Comparison of ENCODE assay signal across 22 cellular contexts in genomic region chr16:9197957-9198661, GRCh38.
DNase-seq lines count a peak whose midpoint lies in the region; ATAC-seq, FAIRE-seq and TF ChIP-seq lines count a peak whose summit lies in the region.
"Had no signal": no experiment of that assay in that cellular context is flagged by ENCODE, and none has a peak within 500 bp of the region (broad histone marks: within the 10 kb centered on the region; RNA-seq: fewer than 3 reads in every experiment).

No MANE protein-coding gene starts in this region.

- no peak overlapping the region for H3K56ac ChIP-seq in H1 (replicated peaks; ENCODE audit: insufficient read length, low read depth, low read length)

- no peak overlapping the region for H2BK20ac ChIP-seq in H1 (ENCODE audit: low read length)

- H3K23me2 ChIP-seq in H1 (ENCODE audit: low read depth, low read length), result peaks cover 2% of the 10 kb centered on the region; the same call in 1 of the 2 replicates

- no peak for TF ChIP-seq POLR2A in H1 (IDR thresholded peaks at IDR 0.05; ENCODE audit: control extremely low read depth in 1 of 2, low read depth in 2 of 2, low read length in 2 of 2)

- H3K14ac ChIP-seq in H1 (ENCODE audit: insufficient read length), result no peak overlapping the region

- no peaks in the 10 kb centered on the region for H3K36me3 Mint-ChIP-seq in WTC11
- no peaks in the 10 kb centered on the region for H3K36me3 Mint-ChIP-seq in neural crest cell (ENCODE audit: low read depth)
- H3K36me3 Mint-ChIP-seq: CD4-positive, alpha-beta memory T cell had no signal

- no peak overlapping the region for H3K9ac ChIP-seq in H1 (replicated peaks in 1 of 4; ENCODE audit: extremely low read depth in 1 of 4, low read depth in 3 of 4, low read length in 3 of 4)
- H3K9ac ChIP-seq: GM23248 had no signal

- no peak overlapping the region for H3K4ac ChIP-seq in H1 (replicated peaks; ENCODE audit: insufficient read length, low read depth, low read length)

- no peak overlapping the region for H2BK120ac ChIP-seq in H1 (replicated peaks; ENCODE audit: low read depth, low read length)

- no peak overlapping the region for H4K91ac ChIP-seq in H1 (replicated peaks; ENCODE audit: insufficient read length, low read length)

- H3K4me3 Mint-ChIP-seq in WTC11 (no peak overlapping the region), neural crest cell (no peak overlapping the region)
- H3K4me3 Mint-ChIP-seq: CD4-positive, alpha-beta memory T cell; H9; HFFc6 had no signal

- intact Hi-C loops in A673 (cut with micrococcal nuclease; ENCODE audit: unreplicated experiment), result loop anchor here (2.0 to 10.0 kb wide), 3 partner anchors 59 to 153 kb away; partner anchors contain the start of gene HAPSTR1

- peaks cover 6% of the 10 kb centered on the region for H3K4me1 Mint-ChIP-seq in WTC11
- no peaks in the 10 kb centered on the region for H3K4me1 Mint-ChIP-seq in neural crest cell
- H3K4me1 Mint-ChIP-seq: CD4-positive, alpha-beta memory T cell; H9 had no signal

- no peak overlapping the region for H2AFZ ChIP-seq in H1 (ENCODE audit: low read length)
- H2AFZ ChIP-seq: GM23248 had no signal

- peaks cover 9% of the 10 kb centered on the region for H3K9me3 Mint-ChIP-seq in WTC11
- H3K9me3 Mint-ChIP-seq in neural crest cell, result no peaks in the 10 kb centered on the region
- H3K9me3 Mint-ChIP-seq: CD4-positive, alpha-beta memory T cell; HFFc6 had no signal

- H3K4me3 ChIP-seq in A673 (ENCODE audit: low read depth, low read length, poor library complexity, severe bottlenecking) (no peak overlapping the region), H1 (ENCODE audit: extremely low read depth in 1 of 4, insufficient read depth in 2 of 4, low read depth in 3 of 4, low read length in 4 of 4) (no peak overlapping the region)
- H3K4me3 ChIP-seq: A549, GM12878, GM23248 had no signal

- H3K79me2 ChIP-seq in H1 (ENCODE audit: control insufficient read depth in 1 of 2, insufficient read depth in 2 of 2, low read length in 2 of 2), result no peaks in the 10 kb centered on the region

- H3K23ac ChIP-seq in H1 (ENCODE audit: insufficient read length), result no peak overlapping the region

- H3K27ac ChIP-seq in A673 (ENCODE audit: low read depth, low read length, poor library complexity, severe bottlenecking) (peak overlapping the region; percentile 99), H1 (ENCODE audit: low read depth, low read length) (no peak overlapping the region)
- H3K27ac ChIP-seq: 22Rv1, A549, GM23248 had no signal

- H3K27me3 Mint-ChIP-seq in WTC11 (ENCODE audit: low read depth) (no peaks in the 10 kb centered on the region; the same call in 1 of the 2 replicates), neural crest cell (ENCODE audit: low read depth) (peaks cover 4% of the 10 kb centered on the region)

- 0 out of 2 replicates have a peak overlapping the region, but pooled peaks have one; percentile 2 for H2BK12ac ChIP-seq in H1 (ENCODE audit: low read depth, low read length)

- H3K9me3 ChIP-seq in A673 (ENCODE audit: low read depth, low read length, poor library complexity, severe bottlenecking) (peaks cover 9% of the 10 kb centered on the region), H1 (ENCODE audit: insufficient read depth in 2 of 2, low read depth in 1 of 2, low read length in 1 of 2) (no peaks in the 10 kb centered on the region)
- H3K9me3 ChIP-seq: A549 had no signal

- POLR2A ChIA-PET in A673 (lab: Charles Lee; ENCODE audit: low non-redundant PET) (interaction anchor here (0.7 kb wide), 1 partner anchor 289 kb away, joined by 8 read pairs; no protein-coding TSS in a partner anchor), WTC11 (lab: Charles Lee) (interaction anchor here (0.5 kb wide), 1 partner anchor 8 kb away, joined by 3 read pairs; no protein-coding TSS in a partner anchor), H1 (lab: Charles Lee; ENCODE audit: partially characterized antibody) (interaction anchor here (0.7 kb wide), 1 partner anchor 652 kb away, joined by 3 read pairs; no protein-coding TSS in a partner anchor)

- 0 out of 2 replicates have a peak overlapping the region, but pooled peaks have one; percentile 60 for H2AK5ac ChIP-seq in H1 (ENCODE audit: low read depth, low read length)

- H3K27me3 ChIP-seq in A673 (replicated peaks; ENCODE audit: insufficient read depth, low read depth, low read length, poor library complexity), result no peaks in the 10 kb centered on the region
- H3K27me3 ChIP-seq in H1 (replicated peaks in 1 of 4; ENCODE audit: control insufficient read depth in 3 of 4, extremely low read depth in 1 of 4, insufficient read depth in 3 of 4, low read length in 3 of 4), result no peaks in the 10 kb centered on the region

- H4K8ac ChIP-seq in H1 (ENCODE audit: extremely low read depth, insufficient read depth, low read length), result no peak overlapping the region

- no peak overlapping the region for H3K4me2 ChIP-seq in H1 (ENCODE audit: insufficient read depth in 1 of 2, low read depth in 2 of 2, low read length in 2 of 2)
- H3K4me2 ChIP-seq: A549 had no signal

- H2BK5ac ChIP-seq in H1 (ENCODE audit: low read depth, low read length), result no peak overlapping the region

- TF ChIP-seq CTCF in A673 (conservative IDR thresholded peaks at IDR 0.05; ENCODE audit: low read depth, low read length) (no peak), WTC11 (IDR thresholded peaks at IDR 0.05) (no peak), H1 (IDR thresholded peaks at IDR 0.05; ENCODE audit: control extremely low read depth in 1 of 3, insufficient read depth in 1 of 3, low read depth in 1 of 3, low read length in 3 of 3) (no peak), neural crest cell (conservative IDR thresholded peaks at IDR 0.05) (no peak)

- H3K18ac ChIP-seq in H1 (ENCODE audit: extremely low read depth, low read length), result no peak overlapping the region

- CTCF ChIA-PET in A673 (lab: Charles Lee), result interaction anchor here (0.6 to 0.7 kb wide), 2 partner anchors 622 to 626 kb away, joined by 4 read pairs; no protein-coding TSS in a partner anchor
- CTCF ChIA-PET in WTC11 (lab: Charles Lee), result interaction anchor here (0.7 to 1.9 kb wide), 3 partner anchors 27 to 718 kb away, joined by 3 to 4 read pairs (median 3); no protein-coding TSS in a partner anchor
- CTCF ChIA-PET in H1 (lab: Charles Lee; ENCODE audit: partially characterized antibody), result interaction anchor here (0.5 to 0.6 kb wide), 4 partner anchors 60 to 1072 kb away, joined by 3 to 4 read pairs (median 3); no protein-coding TSS in a partner anchor

- TF ChIP-seq RAD21 in H1 (IDR thresholded peaks at IDR 0.05 in 1 of 2, conservative IDR thresholded peaks at IDR 0.05 in 1 of 2; ENCODE audit: low read depth in 2 of 2, low read length in 2 of 2), result no peak

- WGBS in H1 (ENCODE audit: extremely low coverage in 1 of 2, insufficient coverage in 1 of 2, insufficient read length in 1 of 2, insufficient replicate concordance in 2 of 2, low coverage in 1 of 2, low lambda C conversion rate in 2 of 2, missing lambda C conversion rate in 1 of 2), 2 experiments, result 88% methylated on average over 6 of the region's 8 CpGs; no CpG with 5 or more reads in 1 of the 2 experiments

- no peak overlapping the region for H2BK15ac ChIP-seq in H1 (ENCODE audit: low read length)

- FAIRE-seq in H1 (lab: Jason Lieb, UNC), result no peak
- FAIRE-seq: A549, GM12878, GM19239 had no signal

- DNase-seq in A673 (ENCODE audit: low spot score), result peak; percentile 65
- DNase-seq in WTC11 (ENCODE audit: low spot score), result no peak
- DNase-seq in H1 (ENCODE audit: low read depth in 1 of 2, low spot score in 2 of 2), result no peak
- DNase-seq in neural crest cell (ENCODE audit: low read depth, low spot score), result no peak
- no peak for DNase-seq in A172 (ENCODE audit: low spot score)
- DNase-seq in inferior parietal cortex (ENCODE audit: extremely low spot score), result no peak
- DNase-seq in hepatic stellate cell (ENCODE audit: low spot score), result no peak
- no peak for DNase-seq in DMS53 (lab: John Stamatoyannopoulos, UW)
- DNase-seq: C1 segment of cervical spinal cord; Calu3; CD4-positive, alpha-beta memory T cell; COR-L47; DND-41; GDM1; GM23248; H9; HFFc6 had no signal

- TF ChIP-seq EP300 in H1 (IDR thresholded peaks at IDR 0.05; ENCODE audit: borderline replicate concordance in 1 of 2, low read depth in 2 of 2, low read length in 2 of 2), result no peak

- H3K36me3 ChIP-seq in A673 (ENCODE audit: insufficient read depth, low read length, poor library complexity, severe bottlenecking), result no peaks in the 10 kb centered on the region
- no peaks in the 10 kb centered on the region for H3K36me3 ChIP-seq in H1 (ENCODE audit: control insufficient read depth in 2 of 4, insufficient read depth in 4 of 4, low read length in 3 of 4)

- no peaks in the 10 kb centered on the region for H4K20me1 ChIP-seq in H1 (replicated peaks in 1 of 2; ENCODE audit: control insufficient read depth in 1 of 2, insufficient read depth in 2 of 2, low read length in 2 of 2)

- BruUV-seq in A673 (replicated peaks; lab: Mats Ljungman, UMichigan), result no TSS peak

- no peaks in the 10 kb centered on the region for H3K79me1 ChIP-seq in H1 (ENCODE audit: low read depth, low read length)

- H3K27ac Mint-ChIP-seq in WTC11 (no peak overlapping the region), neural crest cell (ENCODE audit: unreplicated experiment) (peak overlapping the region; percentile 35)
- H3K27ac Mint-ChIP-seq: CD4-positive, alpha-beta memory T cell; H9; HFFc6 had no signal

- H3K4me1 ChIP-seq in A673 (ENCODE audit: insufficient read depth, low read length, poor library complexity, severe bottlenecking) (peaks cover 23% of the 10 kb centered on the region), H1 (replicated peaks in 1 of 4; ENCODE audit: control insufficient read depth in 3 of 4, insufficient read depth in 4 of 4, low read length in 3 of 4) (no peaks in the 10 kb centered on the region)
- H3K4me1 ChIP-seq: A549 had no signal

- no peak overlapping the region for H4K5ac ChIP-seq in H1 (ENCODE audit: insufficient read length, low read depth, low read length)

- no peak for ATAC-seq in WTC11
- ATAC-seq: A549, GM12878, HCT116 had no signal

TF ChIP-seq in WTC11, 78 proteins besides CTCF, POLR2A, EP300 and RAD21 (continues in another document):
- TF ChIP-seq, protein P1, sequence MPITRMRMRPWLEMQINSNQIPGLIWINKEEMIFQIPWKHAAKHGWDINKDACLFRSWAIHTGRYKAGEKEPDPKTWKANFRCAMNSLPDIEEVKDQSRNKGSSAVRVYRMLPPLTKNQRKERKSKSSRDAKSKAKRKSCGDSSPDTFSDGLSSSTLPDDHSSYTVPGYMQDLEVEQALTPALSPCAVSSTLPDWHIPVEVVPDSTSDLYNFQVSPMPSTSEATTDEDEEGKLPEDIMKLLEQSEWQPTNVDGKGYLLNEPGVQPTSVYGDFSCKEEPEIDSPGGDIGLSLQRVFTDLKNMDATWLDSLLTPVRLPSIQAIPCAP (CRISPR knock-in tag; IDR thresholded peaks at IDR 0.05), result no peak

TF ChIP-seq in H1, 55 proteins besides CTCF, POLR2A, EP300 and RAD21:
- TF ChIP-seq NANOG (IDR thresholded peaks at IDR 0.05; ENCODE audit: insufficient read depth, low read depth, low read length, poor library complexity, severe bottlenecking) (no peak), RXRA (IDR thresholded peaks at IDR 0.05; ENCODE audit: insufficient read depth, low read depth, low read length) (no peak)
